In the genomic region with DNA sequence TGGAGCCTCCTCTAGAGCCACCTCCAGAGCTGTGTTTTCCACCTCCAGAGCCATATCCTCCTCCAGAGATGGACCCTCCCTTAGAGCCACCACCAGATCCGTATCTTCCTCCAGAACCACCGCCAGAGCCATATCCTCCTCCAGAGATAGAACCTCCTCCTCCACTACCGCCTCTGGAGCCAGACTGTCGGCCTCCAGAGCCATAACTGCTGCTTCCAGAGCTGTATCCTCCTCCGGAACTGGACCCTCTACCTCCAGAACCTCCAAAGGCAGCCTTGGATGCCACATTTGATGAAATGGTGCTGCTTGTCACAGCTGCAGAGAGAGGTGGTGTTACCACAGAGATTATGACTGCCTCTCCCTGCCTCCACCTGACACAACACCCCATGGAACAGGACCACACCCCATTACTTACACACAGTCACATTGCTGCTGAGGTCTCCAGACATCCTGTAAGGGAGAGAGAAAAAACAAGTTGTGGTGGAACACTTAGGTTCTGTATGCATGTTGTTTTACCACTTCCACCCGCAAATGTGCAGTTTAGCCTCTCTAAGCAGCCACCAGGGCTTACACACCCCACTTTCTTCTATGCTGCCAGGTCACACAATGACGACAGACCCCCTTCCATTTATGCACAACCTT, we compare ENCODE assay signal across 13 cellular contexts. TPM values are rescaled to one million over a fixed set of nuclear protein-coding genes. Genes with fewer than 3 reads are reported as not detected.
A peak's percentile ranks its signal among the peaks of the same experiment; 100 is the strongest.
DNase-seq lines count a peak whose midpoint lies in the region; ATAC-seq and TF ChIP-seq lines count a peak whose summit lies in the region.
"Had no signal": no experiment of that assay in that cellular context is flagged by ENCODE, and none has a peak within 500 bp of the region (broad histone marks: within the 10 kb centered on the region; RNA-seq: fewer than 3 reads in every experiment).

No MANE protein-coding gene starts in this region.

- H3K27me3 ChIP-seq in mammary epithelial cell (ENCODE audit: insufficient read depth, low read length) (peaks cover 2% of the 10 kb centered on the region), esophagus muscularis mucosa (peaks cover 0 to 15% (median 0%) of the 10 kb centered on the region in 4 donors), thymus (ENCODE audit: control insufficient read depth, insufficient read depth) (no peaks in the 10 kb centered on the region)

- no peak overlapping the region for H3K4me3 ChIP-seq in mammary epithelial cell (replicated peaks in 1 of 3; ENCODE audit: insufficient read depth in 1 of 3, low read depth in 2 of 3, low read length in 3 of 3)
- no peak overlapping the region for H3K4me3 ChIP-seq in esophagus muscularis mucosa
- H3K4me3 ChIP-seq in thymus (ENCODE audit: low read length) = no peak overlapping the region

- no peak overlapping the region for H3K4me2 ChIP-seq in mammary epithelial cell (ENCODE audit: insufficient read depth, low read depth, low read length)

- dilution Hi-C loops in mammary epithelial cell (cut with HindIII; ENCODE audit: low sequenced_read_pairs) = loop anchor here (5.0 to 10.0 kb wide), 3 partner anchors 50 to 98 kb away; no protein-coding TSS in a partner anchor

- H3K36me3 Mint-ChIP-seq in MCF 10A (ENCODE audit: insufficient read depth, unreplicated experiment) = no peaks in the 10 kb centered on the region
- no peaks in the 10 kb centered on the region for H3K36me3 Mint-ChIP-seq in activated T-cell treated with anti-CD3 and anti-CD28 coated beads, Interleukin-2, amount 50 U/mL, for 24 hours (ENCODE audit: low read depth)
- H3K36me3 Mint-ChIP-seq: naive B cell had no signal

- in situ Hi-C loops in mammary epithelial cell (cut with MboI; ENCODE audit: low sequenced_read_pairs in 2 of 2) = no loop called here

- no peak overlapping the region for H3K27ac Mint-ChIP-seq in MCF 10A (ENCODE audit: low read depth, unreplicated experiment)
- H3K27ac Mint-ChIP-seq in activated T-cell treated with anti-CD3 and anti-CD28 coated beads, Interleukin-2, amount 50 U/mL, for 24 hours = peak overlapping the region; percentile 76

- CTCF ChIA-PET in mammary epithelial cell (lab: Charles Lee; ENCODE audit: low non-redundant PET) (no interaction called here), MCF 10A (lab: Yijun Ruan, JAX) (no interaction called here)

- H3K27ac ChIP-seq in mammary epithelial cell (ENCODE audit: insufficient read depth, low read depth, low read length) = no peak overlapping the region
- no peak overlapping the region for H3K27ac ChIP-seq in esophagus muscularis mucosa (replicated peaks in 1 of 4)
- peak overlapping the region; percentile 93 for H3K27ac ChIP-seq in thymus (ENCODE audit: low read depth)

- intact Hi-C loops in mammary epithelial cell (cut with micrococcal nuclease) = no loop called here
- intact Hi-C loops in MCF 10A (cut with micrococcal nuclease) = no loop called here
- intact Hi-C loops in esophagus muscularis mucosa (cut with DNase I) = no loop called here

- no peaks in the 10 kb centered on the region for H3K79me2 ChIP-seq in mammary epithelial cell (ENCODE audit: insufficient read depth, low read length)

- H2AFZ ChIP-seq in mammary epithelial cell (ENCODE audit: low read depth, low read length) = no peak overlapping the region

- H3K9me3 ChIP-seq in mammary epithelial cell (replicated peaks; ENCODE audit: insufficient read depth, low read length) = no peaks in the 10 kb centered on the region
- no peaks in the 10 kb centered on the region for H3K9me3 ChIP-seq in esophagus muscularis mucosa
- H3K9me3 ChIP-seq in thymus (ENCODE audit: control insufficient read depth) = no peaks in the 10 kb centered on the region

- TF ChIP-seq CTCF in mammary epithelial cell (conservative IDR thresholded peaks at IDR 0.05 in 1 of 2, IDR thresholded peaks at IDR 0.05 in 1 of 2; ENCODE audit: extremely low read depth in 1 of 2, insufficient read depth in 1 of 2, low read depth in 1 of 2, low read length in 2 of 2) = no peak
- TF ChIP-seq CTCF in MCF 10A (IDR thresholded peaks at IDR 0.05; ENCODE audit: unreplicated experiment) = no peak
- no peak for TF ChIP-seq CTCF in esophagus muscularis mucosa (IDR thresholded peaks at IDR 0.05)
- TF ChIP-seq CTCF in omental fat pad (IDR thresholded peaks at IDR 0.05) = no peak

- no peaks in the 10 kb centered on the region for H4K20me1 ChIP-seq in mammary epithelial cell (ENCODE audit: insufficient read depth, low read length)

- no peak for TF ChIP-seq EP300 in esophagus muscularis mucosa (IDR thresholded peaks at IDR 0.05)

- BruUV-seq in mammary epithelial cell (replicated peaks; lab: Mats Ljungman, UMichigan) (no TSS peak), MCF 10A (replicated peaks; lab: Mats Ljungman, UMichigan) (no TSS peak)

- peaks cover 42% of the 10 kb centered on the region for H3K27me3 Mint-ChIP-seq in MCF 10A (ENCODE audit: insufficient read depth, unreplicated experiment)
- no peaks in the 10 kb centered on the region for H3K27me3 Mint-ChIP-seq in activated T-cell treated with anti-CD3 and anti-CD28 coated beads, Interleukin-2, amount 50 U/mL, for 24 hours

- no peaks in the 10 kb centered on the region for H3K9me3 Mint-ChIP-seq in MCF 10A (ENCODE audit: unreplicated experiment)
- H3K9me3 Mint-ChIP-seq in activated T-cell treated with anti-CD3 and anti-CD28 coated beads, Interleukin-2, amount 50 U/mL, for 24 hours = no peaks in the 10 kb centered on the region

- 80% methylated on average over 7 of the region's 7 CpGs for WGBS in mammary epithelial cell (ENCODE audit: low coverage, missing lambda C conversion rate)
- 85% methylated on average over 6 of the region's 7 CpGs for WGBS in esophagus muscularis mucosa
- WGBS in thymus = 68% methylated on average over 7 of the region's 7 CpGs

- H3K4me3 Mint-ChIP-seq in MCF 10A (ENCODE audit: unreplicated experiment) = no peak overlapping the region
- H3K4me3 Mint-ChIP-seq in activated T-cell treated with anti-CD3 and anti-CD28 coated beads, Interleukin-2, amount 50 U/mL, for 24 hours = no peak overlapping the region

- DNase-seq in mammary epithelial cell = peak; percentile 2
- no peak for DNase-seq in MCF 10A (ENCODE audit: unreplicated experiment)
- DNase-seq in activated T-cell treated with anti-CD3 and anti-CD28 coated beads, Interleukin-2, amount 50 U/mL, for 24 hours = no peak
- DNase-seq in esophagus muscularis mucosa (ENCODE audit: extremely low spot score) = peak; percentile 77
- DNase-seq in omental fat pad (ENCODE audit: low spot score) = no peak
- DNase-seq in NCI-H2029 treated with DMSO at 0.1 percent for 48 hours (lab: John Stamatoyannopoulos, UW) = no peak
- DNase-seq: EL, KBM-7, naive B cell, NCI-H2081 had no signal

- POLR2A ChIA-PET in MCF 10A (lab: Yijun Ruan, JAX) = no interaction called here

- H3K36me3 ChIP-seq in mammary epithelial cell (ENCODE audit: insufficient read depth, low read length) (no peaks in the 10 kb centered on the region), esophagus muscularis mucosa (no peaks in the 10 kb centered on the region), thymus (ENCODE audit: control insufficient read depth, insufficient read depth) (no peaks in the 10 kb centered on the region)

- no peak for TF ChIP-seq POLR2A in esophagus muscularis mucosa (IDR thresholded peaks at IDR 0.05; ENCODE audit: low read depth)

- ATAC-seq in omental fat pad (ENCODE audit: low FRiP score) = no peak
- no peak for ATAC-seq in GM21515 (IDR thresholded peaks at IDR 0.05; ENCODE audit: unreplicated experiment)

- no peaks in the 10 kb centered on the region for H3K4me1 Mint-ChIP-seq in MCF 10A (ENCODE audit: insufficient read depth, unreplicated experiment)
- H3K4me1 Mint-ChIP-seq in activated T-cell treated with anti-CD3 and anti-CD28 coated beads, Interleukin-2, amount 50 U/mL, for 24 hours (ENCODE audit: low read depth) = peaks cover 78% of the 10 kb centered on the region
- H3K4me1 Mint-ChIP-seq: naive B cell had no signal

- H3K9ac ChIP-seq in mammary epithelial cell (ENCODE audit: insufficient read depth, low read length) = no peak overlapping the region

- H3K4me1 ChIP-seq in mammary epithelial cell (ENCODE audit: insufficient read depth, low read length) (no peaks in the 10 kb centered on the region), esophagus muscularis mucosa (no peaks in the 10 kb centered on the region), thymus (ENCODE audit: control insufficient read depth, insufficient read depth, low read length) (no peaks in the 10 kb centered on the region)

RNA-seq across cellular contexts. Expression of a gene that starts 6.8 kb away (rescaled TPM):
- not detected for total RNA-seq in mammary epithelial cell
- polyA plus RNA-seq in mammary epithelial cell = not detected
- not detected for polyA minus RNA-seq in mammary epithelial cell
- total RNA-seq in MCF 10A (2022) = not detected in 2 replicates
- not detected for total RNA-seq in esophagus muscularis mucosa
- 26.4 TPM for polyA plus RNA-seq in thymus
- not detected for total RNA-seq in omental fat pad
- total RNA-seq: OCI-LY7 had no signal

RNA-seq across cellular contexts. Expression of a gene that starts 26.9 kb away (rescaled TPM):
- total RNA-seq in mammary epithelial cell = not detected
- polyA plus RNA-seq in mammary epithelial cell = not detected
- not detected for polyA minus RNA-seq in mammary epithelial cell
- total RNA-seq in MCF 10A (2022) = not detected in 2 replicates
- not detected for total RNA-seq in esophagus muscularis mucosa
- polyA plus RNA-seq in thymus = 1.9 TPM
- total RNA-seq in omental fat pad = not detected
- total RNA-seq: OCI-LY7 had no signal

RNA-seq across cellular contexts. Expression of a gene that starts 35.0 kb away (rescaled TPM):
- total RNA-seq in mammary epithelial cell (not detected), MCF 10A (2022) (not detected in 2 replicates), esophagus muscularis mucosa (not detected), omental fat pad (under 1 TPM in 1 of 4 donors, not detected in 3; 0.47 TPM)
- polyA plus RNA-seq in mammary epithelial cell (not detected), thymus (507 TPM)
- not detected for polyA minus RNA-seq in mammary epithelial cell
- total RNA-seq: OCI-LY7 had no signal

RNA-seq across cellular contexts. Expression of a gene that starts 44.0 kb away (rescaled TPM):
- total RNA-seq in mammary epithelial cell = not detected
- not detected for polyA plus RNA-seq in mammary epithelial cell
- polyA minus RNA-seq in mammary epithelial cell = not detected
- total RNA-seq in MCF 10A (2022) = not detected in 2 replicates
- not detected for total RNA-seq in esophagus muscularis mucosa
- polyA plus RNA-seq in thymus = 12.0 TPM
- under 1 TPM in 1 of 4 donors, not detected in 3; 0.31 TPM for total RNA-seq in omental fat pad
- total RNA-seq: OCI-LY7 had no signal

RNA-seq across cellular contexts. Expression of a gene that starts 58.1 kb away (rescaled TPM):
- total RNA-seq in mammary epithelial cell (under 1 TPM in 1 of 2 donors, not detected in 1; under 0.01 TPM), MCF 10A (2022) (not detected in 2 replicates), esophagus muscularis mucosa (not detected), omental fat pad (not detected)
- polyA plus RNA-seq in mammary epithelial cell (not detected), thymus (4.1 TPM)
- not detected for polyA minus RNA-seq in mammary epithelial cell
- total RNA-seq: OCI-LY7 had no signal

Comparison
In these comparisons a context has a peak if more than half of its experiments do, and no peak if none do; other contexts are left out.
1. DNase-seq: peak in mammary epithelial cell (single experiment) and esophagus muscularis mucosa (single experiment); none in MCF 10A (single experiment), activated T-cell treated with anti-CD3 and anti-CD28 coated beads, Interleukin-2, amount 50 U/mL, for 24 hours (single experiment), omental fat pad (single experiment) and NCI-H2029 treated with DMSO at 0.1 percent for 48 hours (single experiment).